12 cellular contexts compared by ENCODE assay signal in genomic region chr6:156978948-156979347, GRCh38.
DNase-seq lines count a peak whose midpoint lies in the region; ATAC-seq and TF ChIP-seq lines count a peak whose summit lies in the region.
"Had no signal": no experiment of that assay in that cellular context is flagged by ENCODE, and none has a peak within 500 bp of the region (broad histone marks: within the 10 kb centered on the region; RNA-seq: fewer than 3 reads in every experiment).

No MANE protein-coding gene starts in this region.

- H3K4me3 Mint-ChIP-seq in WTC11 (no peak overlapping the region), Calu3 (ENCODE audit: low read depth, unreplicated experiment) (no peak overlapping the region)

- ATAC-seq in GM18499 (IDR thresholded peaks at IDR 0.05; ENCODE audit: insufficient read depth, unreplicated experiment) (peak; percentile 38), GM21515 (IDR thresholded peaks at IDR 0.05; ENCODE audit: unreplicated experiment) (peak; percentile 41), HG03060 (IDR thresholded peaks at IDR 0.05; ENCODE audit: low read depth, unreplicated experiment) (peak; percentile 61), WTC11 (no peak)

- TF ChIP-seq CTCF in WTC11 (IDR thresholded peaks at IDR 0.05) (no peak), Calu3 (IDR thresholded peaks at IDR 0.05; ENCODE audit: unreplicated experiment) (no peak)

- DNase-seq in WTC11 (ENCODE audit: low spot score) (no peak), Calu3 (no peak), DMS53 treated with DMSO at 0.1 percent for 48 hours (lab: John Stamatoyannopoulos, UW; ENCODE audit: unreplicated experiment) (no peak), NCI-H2029 treated with DMSO at 0.1 percent for 48 hours (lab: John Stamatoyannopoulos, UW) (no peak), NCI-H2107 treated with DMSO at 0.1 percent for 48 hours (lab: John Stamatoyannopoulos, UW; ENCODE audit: unreplicated experiment) (no peak)
- DNase-seq: activated CD4-positive, alpha-beta T cell treated with anti-CD3 and anti-CD28 coated beads for 4 hours; activated gamma-delta T cell; AML-193; stimulated activated CD4-positive, alpha-beta T cell treated with anti-CD3 and anti-CD28 coated beads, Interleukin-4, amount 100 ng/mL, for 1 hour had no signal

- intact Hi-C loops in Calu3 (cut with micrococcal nuclease; ENCODE audit: unreplicated experiment) = no loop called here

- H3K27ac Mint-ChIP-seq in WTC11 (peak overlapping the region; percentile 85), Calu3 (ENCODE audit: unreplicated experiment) (no peak overlapping the region)

- H3K9me3 Mint-ChIP-seq in WTC11 (no peaks in the 10 kb centered on the region), Calu3 (ENCODE audit: low read depth, unreplicated experiment) (no peaks in the 10 kb centered on the region)

- CTCF ChIA-PET in WTC11 (lab: Charles Lee) (no interaction called here), Calu3 (lab: Charles Lee) (no interaction called here)

- BruUV-seq in Calu3 (replicated peaks; lab: Mats Ljungman, UMichigan) = no TSS peak

- POLR2A ChIA-PET in WTC11 (lab: Charles Lee) = no interaction called here

- H3K4me1 Mint-ChIP-seq in WTC11 (peaks cover 86% of the 10 kb centered on the region), Calu3 (ENCODE audit: low read depth, unreplicated experiment) (peaks cover 25% of the 10 kb centered on the region)

- H3K27me3 Mint-ChIP-seq in WTC11 (ENCODE audit: low read depth) = no peaks in the 10 kb centered on the region
- H3K27me3 Mint-ChIP-seq in Calu3 (ENCODE audit: unreplicated experiment) = no peaks in the 10 kb centered on the region

- H3K36me3 Mint-ChIP-seq in WTC11 (no peaks in the 10 kb centered on the region), Calu3 (ENCODE audit: insufficient read depth, unreplicated experiment) (no peaks in the 10 kb centered on the region)

TF ChIP-seq in WTC11, 78 proteins besides CTCF, POLR2A, EP300 and RAD21:
- TF ChIP-seq ZNF396 (CRISPR knock-in tag; IDR thresholded peaks at IDR 0.05; ENCODE audit: borderline replicate concordance) = no peak
- TF ChIP-seq HMGXB4 (CRISPR knock-in tag; IDR thresholded peaks at IDR 0.05) = no peak
- no peak for TF ChIP-seq CREB1 (CRISPR knock-in tag; IDR thresholded peaks at IDR 0.05)
- no peak for TF ChIP-seq ATF2 (CRISPR knock-in tag; IDR thresholded peaks at IDR 0.05; ENCODE audit: borderline replicate concordance, low read depth)
- TF ChIP-seq JAZF1 (CRISPR knock-in tag; IDR thresholded peaks at IDR 0.05) = no peak
- TF ChIP-seq ZMAT4 (CRISPR knock-in tag; IDR thresholded peaks at IDR 0.05) = no peak
- no peak for TF ChIP-seq SP1 (CRISPR knock-in tag; conservative IDR thresholded peaks at IDR 0.05)
- TF ChIP-seq E2F1 (CRISPR knock-in tag; IDR thresholded peaks at IDR 0.05) = no peak
- TF ChIP-seq JUN (CRISPR knock-in tag; IDR thresholded peaks at IDR 0.05) = no peak
- no peak for TF ChIP-seq GTF2I (CRISPR knock-in tag; conservative IDR thresholded peaks at IDR 0.05)
